ENCODE assay signal across 20 cellular contexts in genomic region chr4:8737075-8737474, GRCh38.
"Had no signal": no experiment of that assay in that cellular context is flagged by ENCODE, and none has a peak within 500 bp of the region (broad histone marks: within the 10 kb centered on the region; RNA-seq: fewer than 3 reads in every experiment).

No MANE protein-coding gene starts in this region.

- H3K27ac ChIP-seq: adrenal gland had no signal

- H3K4me3 Mint-ChIP-seq: activated CD8-positive, alpha-beta T cell treated with anti-CD3 and anti-CD28 coated beads, Interleukin-2, amount 10 ng/mL, durations not matched to agents 7 days and 5 days; activated naive CD8-positive, alpha-beta T cell treated with anti-CD3 and anti-CD28 coated beads, Interleukin-2, amount 10 ng/mL, durations not matched to agents 7 days and 5 days; activated T-cell treated with anti-CD3 and anti-CD28 coated beads, Interleukin-2, amount 50 U/mL, for 4 hours; T-helper 1 cell treated with Interleukin-12 subunit alpha and Interleukin-12 subunit beta and Interleukin-4 antibody, amounts not matched to agents 30 μg/mL and 1 μg/mL, for 36 hours; WTC11 had no signal

- H3K4me3 ChIP-seq: adrenal gland, K562 had no signal

- H3K4me1 ChIP-seq: adrenal gland had no signal

- H3K9me3 Mint-ChIP-seq: activated naive CD8-positive, alpha-beta T cell treated with anti-CD3 and anti-CD28 coated beads, Interleukin-2, amount 10 ng/mL, durations not matched to agents 7 days and 5 days; T-helper 1 cell treated with Interleukin-12 subunit alpha and Interleukin-12 subunit beta and Interleukin-4 antibody, amounts not matched to agents 30 μg/mL and 1 μg/mL, for 36 hours had no signal

- DNase-seq: activated CD4-positive, alpha-beta T cell treated with anti-CD3 and anti-CD28 coated beads for 48 hours; activated CD4-positive, alpha-beta T cell treated with anti-CD3 and anti-CD28 coated beads, Interleukin-2, amount 50 U/mL, for 4 hours; activated CD4-positive, CD25-positive, alpha-beta regulatory T cell treated with anti-CD3 and anti-CD28 coated beads, Interleukin-2, amount 50 U/mL, for 72 hours; activated naive CD4-positive, alpha-beta T cell treated with anti-CD3 and anti-CD28 coated beads, Interleukin-2, amount 50 U/mL, for 16 hours; activated naive CD8-positive, alpha-beta T cell treated with anti-CD3 and anti-CD28 coated beads, Interleukin-2, amount 10 ng/mL, durations not matched to agents 7 days and 5 days; activated T-cell treated with anti-CD3 and anti-CD28 coated beads, Interleukin-2, amount 50 U/mL, for 4 hours; anterior cingulate cortex; Karpas-422; NCI-H1105; NCI-H1436; NCI-H1694 treated with DMSO at 0.1 percent for 48 hours; NCI-H2029 treated with DMSO at 0.1 percent for 48 hours; NCI-H524; SHP77 treated with DMSO at 0.1 percent for 48 hours; T-helper 9 cell had no signal

- ATAC-seq: activated CD8-positive, alpha-beta T cell treated with anti-CD3 and anti-CD28 coated beads, Interleukin-2, amount 10 ng/mL, durations not matched to agents 7 days and 5 days; activated T-cell treated with anti-CD3 and anti-CD28 coated beads, Interleukin-2, amount 50 U/mL, for 4 hours; K562; WTC11 had no signal

- H3K27me3 ChIP-seq: adrenal gland had no signal

- H3K27me3 Mint-ChIP-seq: activated naive CD8-positive, alpha-beta T cell treated with anti-CD3 and anti-CD28 coated beads, Interleukin-2, amount 10 ng/mL, durations not matched to agents 7 days and 5 days had no signal

- H3K27ac Mint-ChIP-seq: activated CD8-positive, alpha-beta T cell treated with anti-CD3 and anti-CD28 coated beads, Interleukin-2, amount 10 ng/mL, durations not matched to agents 7 days and 5 days; activated naive CD8-positive, alpha-beta T cell treated with anti-CD3 and anti-CD28 coated beads, Interleukin-2, amount 10 ng/mL, durations not matched to agents 7 days and 5 days; T-helper 1 cell treated with Interleukin-12 subunit alpha and Interleukin-12 subunit beta and Interleukin-4 antibody, amounts not matched to agents 30 μg/mL and 1 μg/mL, for 36 hours; WTC11 had no signal

- H3K4me1 Mint-ChIP-seq: activated naive CD8-positive, alpha-beta T cell treated with anti-CD3 and anti-CD28 coated beads, Interleukin-2, amount 10 ng/mL, durations not matched to agents 7 days and 5 days had no signal

- H3K36me3 ChIP-seq: adrenal gland had no signal

- H3K9me3 ChIP-seq: adrenal gland had no signal

- H3K36me3 Mint-ChIP-seq: activated naive CD8-positive, alpha-beta T cell treated with anti-CD3 and anti-CD28 coated beads, Interleukin-2, amount 10 ng/mL, durations not matched to agents 7 days and 5 days had no signal
